8 cellular contexts compared by ENCODE assay signal in genomic region chr3:179037361-179037760, GRCh38. TPM values are rescaled to one million over a fixed set of nuclear protein-coding genes. Genes with fewer than 3 reads are reported as not detected.
DNase-seq lines count a peak whose midpoint lies in the region; ATAC-seq and TF ChIP-seq lines count a peak whose summit lies in the region.

No MANE protein-coding gene starts in this region.

- H2AFZ ChIP-seq in ACC112 (ENCODE audit: low read length, unreplicated experiment), result peak overlapping the region; percentile 42

- no peak for TF ChIP-seq POLR2A in Peyer's patch (IDR thresholded peaks at IDR 0.05)

- H3K36me3 ChIP-seq in ACC112 (ENCODE audit: insufficient read depth, low read length), result 0 out of 2 replicates have a peak, but pooled peaks cover 3% of the 10 kb centered on the region
- H3K36me3 ChIP-seq in Peyer's patch, result no peaks in the 10 kb centered on the region

- ATAC-seq in left cardiac atrium (peak; percentile 95 to 96), GM18511 (IDR thresholded peaks at IDR 0.05; ENCODE audit: unreplicated experiment) (no peak)

- no peak for TF ChIP-seq CTCF in Peyer's patch (IDR thresholded peaks at IDR 0.05)

- H3K4me1 ChIP-seq in ACC112 (ENCODE audit: control insufficient read depth, insufficient read depth, low read length, unreplicated experiment) (peaks cover 25% of the 10 kb centered on the region), Peyer's patch (no peaks in the 10 kb centered on the region)

- H3K4me3 ChIP-seq in ACC112 (ENCODE audit: low read depth, low read length), result peak overlapping the region; percentile 18; the same call in 1 of the 2 replicates
- no peak overlapping the region for H3K4me3 ChIP-seq in Peyer's patch

- H3K79me2 ChIP-seq in ACC112 (ENCODE audit: control insufficient read depth, insufficient read depth, low read length, unreplicated experiment), result peaks cover 42% of the 10 kb centered on the region

- intact Hi-C loops in left cardiac atrium (cut with DNase I), result no loop called here

- DNase-seq in Peyer's patch, result peak in 2 of 3 donors; percentile 32 to 59
- DNase-seq in activated naive CD4-positive, alpha-beta T cell treated with Interleukin-2 at 50 U/mL for 16 hours, result peak; percentile 57
- DNase-seq in left cardiac atrium, result peak; percentile 62
- DNase-seq in stimulated activated CD4-positive, alpha-beta T cell treated with anti-CD3 and anti-CD28 coated beads, Interleukin-2, amount 100 ng/mL, for 48 hours, result peak; percentile 48 to 59
- no peak for DNase-seq in DMS53 (lab: John Stamatoyannopoulos, UW)
- DNase-seq in ACHN, result no peak

- peak overlapping the region; percentile 65 for H3K27ac ChIP-seq in ACC112 (ENCODE audit: low read depth, low read length)
- peak overlapping the region in 1 of 4 donors; percentile 19 for H3K27ac ChIP-seq in Peyer's patch

- no peaks in the 10 kb centered on the region for H3K9me3 ChIP-seq in Peyer's patch

- H3K27me3 ChIP-seq in ACC112 (ENCODE audit: insufficient read depth, low read length) (no peaks in the 10 kb centered on the region), Peyer's patch (no peaks in the 10 kb centered on the region)

- in situ Hi-C loops in ACHN (cut with HindIII; ENCODE audit: low pct_ligation_motif_present, low pct_unique_long_range_greater_than_20kb, low sequenced_read_pairs), result no loop called here

RNA-seq across cellular contexts. Expression of gene ZMAT3, which starts 34.2 kb away (rescaled TPM):
- total RNA-seq in Peyer's patch (10 to 100 TPM in 2 of 4 donors, 1 to 10 TPM in 2; 8.3 to 11.7 (median 10.0) TPM), left cardiac atrium (10 to 100 TPM; 13.9 to 17.1 TPM)

Comparison
In these comparisons a context has a peak if more than half of its experiments do, and no peak if none do; other contexts are left out.
1. DNase-seq: peak in Peyer's patch (2 of 3), activated naive CD4-positive, alpha-beta T cell treated with Interleukin-2 at 50 U/mL for 16 hours (single experiment), left cardiac atrium (single experiment) and stimulated activated CD4-positive, alpha-beta T cell treated with anti-CD3 and anti-CD28 coated beads, Interleukin-2, amount 100 ng/mL, for 48 hours (2 of 2); none in DMS53 (single experiment) and ACHN (single experiment).